23 cellular contexts compared by ENCODE assay signal in genomic region chr11:115420524-115420923, GRCh38.
DNase-seq lines count a peak whose midpoint lies in the region; ATAC-seq and TF ChIP-seq lines count a peak whose summit lies in the region.
"Had no signal": no experiment of that assay in that cellular context is flagged by ENCODE, and none has a peak within 500 bp of the region (broad histone marks: within the 10 kb centered on the region; RNA-seq: fewer than 3 reads in every experiment).

No MANE protein-coding gene starts in this region.

- no peak for ATAC-seq in GM19351 (IDR thresholded peaks at IDR 0.05; ENCODE audit: unreplicated experiment)
- no peak for ATAC-seq in GM21529 (IDR thresholded peaks at IDR 0.05; ENCODE audit: unreplicated experiment)
- no peak for ATAC-seq in HG03571 (IDR thresholded peaks at IDR 0.05; ENCODE audit: unreplicated experiment)
- ATAC-seq: activated naive CD4-positive, alpha-beta T cell treated with anti-CD3 and anti-CD28 coated beads, Interleukin-2, amount 50 U/mL, for 72 hours; activated T-cell treated with anti-CD3 and anti-CD28 coated beads, Interleukin-2, amount 50 U/mL, for 72 hours; gastrocnemius medialis; stimulated activated naive CD8-positive, alpha-beta T cell treated with anti-CD3 and anti-CD28 coated beads, Interleukin-15, amount 100 ng/mL, for 72 hours had no signal

- no peak for TF ChIP-seq POLR2A in esophagus squamous epithelium (IDR thresholded peaks at IDR 0.05)

- peak; percentile 52 for DNase-seq in DMS53 treated with DMSO at 0.1 percent for 48 hours (lab: John Stamatoyannopoulos, UW; ENCODE audit: unreplicated experiment)
- DNase-seq in NCI-H1092 (lab: John Stamatoyannopoulos, UW), result peak; percentile 84
- DNase-seq in NCI-H446 treated with DMSO at 0.1 percent for 48 hours (lab: John Stamatoyannopoulos, UW), result peak; percentile 90
- DNase-seq in SHP77 treated with DMSO at 0.1 percent for 48 hours (lab: John Stamatoyannopoulos, UW), result peak; percentile 57
- DNase-seq in esophagus squamous epithelium (lab: John Stamatoyannopoulos, UW), result no peak
- DNase-seq: activated CD4-positive, alpha-beta T cell treated with anti-CD3 and anti-CD28 coated beads for 1 hour; activated T-cell treated with anti-CD3 and anti-CD28 coated beads, Interleukin-2, amount 50 U/mL, for 72 hours; CD4-positive, alpha-beta memory T cell; cerebellar nuclear complex; gastrocnemius medialis; IMR-90; mesenchymal stem cell; naive B cell; NCI-H2171; spleen; stimulated activated CD4-positive, alpha-beta T cell treated with anti-CD3 and anti-CD28 coated beads, Interleukin-4, amount 100 ng/mL, for 4 hours; stimulated activated naive CD8-positive, alpha-beta T cell treated with anti-CD3 and anti-CD28 coated beads, Interleukin-15, amount 100 ng/mL, for 72 hours; SW 1271; upper lobe of left lung had no signal

- no peaks in the 10 kb centered on the region for H3K27me3 ChIP-seq in esophagus squamous epithelium
- H3K27me3 ChIP-seq: gastrocnemius medialis, spleen, upper lobe of left lung had no signal

- H3K4me3 ChIP-seq in esophagus squamous epithelium, result no peak overlapping the region
- H3K4me3 ChIP-seq: gastrocnemius medialis, spleen, upper lobe of left lung had no signal

- 54 to 57% methylated on average over 4 to 5 of the region's 5 CpGs for WGBS in esophagus squamous epithelium, 2 donors

- no peaks in the 10 kb centered on the region for H3K36me3 ChIP-seq in esophagus squamous epithelium
- H3K36me3 ChIP-seq: gastrocnemius medialis, spleen, upper lobe of left lung had no signal

- intact Hi-C loops in esophagus squamous epithelium (cut with DNase I), result no loop called here

- TF ChIP-seq CTCF in esophagus squamous epithelium (IDR thresholded peaks at IDR 0.05), result no peak

- H3K4me1 ChIP-seq in esophagus squamous epithelium, result peaks cover 0 to 24% (median 0%) of the 10 kb centered on the region in 3 donors
- H3K4me1 ChIP-seq: gastrocnemius medialis, spleen had no signal

- H3K9me3 ChIP-seq in esophagus squamous epithelium, result no peaks in the 10 kb centered on the region
- H3K9me3 ChIP-seq: gastrocnemius medialis, spleen, upper lobe of left lung had no signal

- no peak overlapping the region for H3K27ac ChIP-seq in esophagus squamous epithelium
- H3K27ac ChIP-seq: gastrocnemius medialis, spleen, upper lobe of left lung had no signal
